In genomic region chr20:41649489-41649888, GRCh38 we compare ENCODE assay signal across 1 cellular context.
TF ChIP-seq lines count a peak whose summit lies in the region.

No MANE protein-coding gene starts in this region.

TF ChIP-seq in H1, 55 proteins besides CTCF, POLR2A, EP300 and RAD21 (continued from another document):
- TF ChIP-seq MAX (IDR thresholded peaks at IDR 0.05), result no peak
